ENCODE assay signal across 15 cellular contexts in genomic region chr11:9606799-9607510, GRCh38. TPM values are rescaled to one million over a fixed set of nuclear protein-coding genes. Genes with fewer than 3 reads are reported as not detected.
DNase-seq lines count a peak whose midpoint lies in the region; ATAC-seq and TF ChIP-seq lines count a peak whose summit lies in the region.
"Had no signal": no experiment of that assay in that cellular context is flagged by ENCODE, and none has a peak within 500 bp of the region (broad histone marks: within the 10 kb centered on the region; RNA-seq: fewer than 3 reads in every experiment).

No MANE protein-coding gene starts in this region.

- H3K23ac ChIP-seq in mesenchymal stem cell (ENCODE audit: low read length in 2 of 2) = no peak overlapping the region

- ATAC-seq in HG03108 (IDR thresholded peaks at IDR 0.05; ENCODE audit: unreplicated experiment) (no peak), GM18511 (IDR thresholded peaks at IDR 0.05; ENCODE audit: unreplicated experiment) (no peak)

- H2BK15ac ChIP-seq in mesenchymal stem cell (ENCODE audit: low read depth, poor library complexity, severe bottlenecking) = no peak overlapping the region

- WGBS in mesenchymal stem cell = 77% methylated on average over 9 of the region's 9 CpGs

- H3K36me3 ChIP-seq in WERI-Rb-1 = no peaks in the 10 kb centered on the region
- H3K36me3 ChIP-seq in mesenchymal stem cell (ENCODE audit: control insufficient read depth in 1 of 2, insufficient read depth in 2 of 2, low read depth in 1 of 2, low read length in 2 of 2) = no peaks in the 10 kb centered on the region
- H3K36me3 ChIP-seq: suprapubic skin had no signal

- H3K27ac ChIP-seq in WERI-Rb-1 (peak overlapping the region; percentile 62), mesenchymal stem cell (ENCODE audit: low read length, poor library complexity, severe bottlenecking) (no peak overlapping the region)
- H3K27ac ChIP-seq: suprapubic skin had no signal

- H4K8ac ChIP-seq in mesenchymal stem cell (ENCODE audit: low read length) = no peak overlapping the region

- no peak overlapping the region for H2AFZ ChIP-seq in mesenchymal stem cell (ENCODE audit: low read depth, low read length)

- H3K14ac ChIP-seq in mesenchymal stem cell (ENCODE audit: low read length in 2 of 2) = no peak overlapping the region

- H4K91ac ChIP-seq in mesenchymal stem cell (ENCODE audit: low read length) = no peak overlapping the region

- H3K9ac ChIP-seq in mesenchymal stem cell (ENCODE audit: low read length) = no peak overlapping the region

- H3K27me3 ChIP-seq in WERI-Rb-1 (ENCODE audit: insufficient read depth, low read depth, severe bottlenecking) (no peaks in the 10 kb centered on the region), mesenchymal stem cell (ENCODE audit: control insufficient read depth in 1 of 2, insufficient read depth in 1 of 2, low read length in 2 of 2) (no peaks in the 10 kb centered on the region)
- H3K27me3 ChIP-seq: suprapubic skin had no signal

- no peak overlapping the region for H3K18ac ChIP-seq in mesenchymal stem cell (ENCODE audit: low read depth in 1 of 2, low read length in 2 of 2)

- DNase-seq in G401 (ENCODE audit: low spot score) = peak; percentile 25
- peak; percentile 43 for DNase-seq in HuH-7 (ENCODE audit: low spot score)
- peak; percentile 65 for DNase-seq in WERI-Rb-1
- DNase-seq in mesenchymal stem cell = no peak
- DNase-seq in GM19238 (ENCODE audit: insufficient read length, low spot score) = no peak
- no peak for DNase-seq in SW 1271 (lab: John Stamatoyannopoulos, UW)
- DNase-seq: activated CD4-positive, alpha-beta T cell treated with anti-CD3 and anti-CD28 coated beads, Interleukin-2, amount 10 ng/mL, durations not matched to agents 7 days and 5 days; aorta; DMS79 treated with DMSO at 0.1 percent for 48 hours; head of caudate nucleus; NCI-H1105 treated with DMSO at 0.1 percent for 48 hours; NCI-H345 had no signal

- in situ Hi-C loops in G401 (cut with HindIII; ENCODE audit: low sequenced_read_pairs) = no loop called here

- no peak overlapping the region for H2BK12ac ChIP-seq in mesenchymal stem cell (ENCODE audit: low read length in 2 of 2)

- H3K4me3 ChIP-seq in WERI-Rb-1 (ENCODE audit: low read depth, low read length) (no peak overlapping the region), mesenchymal stem cell (ENCODE audit: insufficient read depth in 1 of 2, low read depth in 1 of 2, low read length in 2 of 2) (no peak overlapping the region)
- H3K4me3 ChIP-seq: suprapubic skin had no signal

- H3K9me3 ChIP-seq in WERI-Rb-1 (ENCODE audit: severe bottlenecking) (no peaks in the 10 kb centered on the region), mesenchymal stem cell (ENCODE audit: control insufficient read depth, low read length) (no peaks in the 10 kb centered on the region)
- H3K9me3 ChIP-seq: suprapubic skin had no signal

- peak overlapping the region; percentile 14 for H2BK5ac ChIP-seq in mesenchymal stem cell (ENCODE audit: low read depth, low read length, poor library complexity, severe bottlenecking)

- H3K4me1 ChIP-seq in mesenchymal stem cell (ENCODE audit: control insufficient read depth, insufficient read depth, low read depth, low read length) = peaks cover 2% of the 10 kb centered on the region

- no peak overlapping the region for H2BK120ac ChIP-seq in mesenchymal stem cell (ENCODE audit: low read depth, low read length)

- no peaks in the 10 kb centered on the region for H3K79me1 ChIP-seq in mesenchymal stem cell (replicated peaks; ENCODE audit: low read length, poor library complexity, severe bottlenecking)

- H3K4me2 ChIP-seq in mesenchymal stem cell (ENCODE audit: low read length, poor library complexity, severe bottlenecking) = no peak overlapping the region

- TF ChIP-seq CTCF in WERI-Rb-1 (IDR thresholded peaks at IDR 0.05; ENCODE audit: low read depth, low read length) = peak; percentile 57; the same call in 1 of the 2 replicates

- no peak overlapping the region for H3K4ac ChIP-seq in mesenchymal stem cell (ENCODE audit: low read depth in 1 of 2, low read length in 2 of 2)

- H2AK5ac ChIP-seq in mesenchymal stem cell (ENCODE audit: low read length, severe bottlenecking) = no peak overlapping the region

RNA-seq across cellular contexts. Expression of gene WEE1, which starts 33.5 kb away (rescaled TPM):
- total RNA-seq in G401 (2014; rRNA removed; shearing (Covaris generic)) = 65.9 and 90.7 TPM in 2 replicates
- polyA plus RNA-seq in mesenchymal stem cell (2013, experiment 1 of 2) = 7.5 TPM
- 7.5 TPM for polyA plus RNA-seq in mesenchymal stem cell (2013, experiment 2 of 2)

RNA-seq across cellular contexts. Expression of gene SWAP70, which starts 56.9 kb away (rescaled TPM):
- 28.9 and 45.9 TPM in 2 replicates for total RNA-seq in G401 (2014; rRNA removed; shearing (Covaris generic))
- polyA plus RNA-seq in mesenchymal stem cell (2013, experiment 1 of 2) = 22.1 TPM
- 22.7 TPM for polyA plus RNA-seq in mesenchymal stem cell (2013, experiment 2 of 2)

Comparison
In these comparisons a context has a peak if more than half of its experiments do, and no peak if none do; other contexts are left out.
1. DNase-seq: peak in G401 (single experiment), HuH-7 (single experiment) and WERI-Rb-1 (single experiment); none in mesenchymal stem cell (single experiment), GM19238 (single experiment) and SW 1271 (0 of 2).